Comparison of ENCODE assay signal across 8 cellular contexts in genomic region chr2:27016801-27017325, GRCh38. TPM values are rescaled to one million over a fixed set of nuclear protein-coding genes. Genes with fewer than 3 reads are reported as not detected.
A peak's percentile ranks its signal among the peaks of the same experiment; 100 is the strongest.
DNase-seq lines count a peak whose midpoint lies in the region; ATAC-seq, FAIRE-seq and TF ChIP-seq lines count a peak whose summit lies in the region.

No MANE protein-coding gene starts in this region.

- H4K20me1 ChIP-seq in keratinocyte (ENCODE audit: control insufficient read depth, extremely low read depth, insufficient read depth, low read length) = no peaks in the 10 kb centered on the region

- ATAC-seq in GM19467 (IDR thresholded peaks at IDR 0.05; ENCODE audit: unreplicated experiment) = no peak

- no peaks in the 10 kb centered on the region for H3K79me2 ChIP-seq in keratinocyte (ENCODE audit: control insufficient read depth, insufficient read depth, low read length)

- H3K9me1 ChIP-seq in keratinocyte (ENCODE audit: control insufficient read depth, extremely low read depth, insufficient read depth, low read length) = no peaks in the 10 kb centered on the region

- no peaks in the 10 kb centered on the region for H3K36me3 ChIP-seq in keratinocyte (ENCODE audit: control insufficient read depth in 2 of 2, extremely low read depth in 1 of 2, insufficient read depth in 2 of 2, low read length in 2 of 2)

- H2AFZ ChIP-seq in keratinocyte (ENCODE audit: control insufficient read depth, low read length) = no peak overlapping the region

- H3K4me3 ChIP-seq in cardiac fibroblast (replicated peaks in 1 of 2; ENCODE audit: low read depth in 2 of 2, low read length in 2 of 2) = no peak overlapping the region
- no peak overlapping the region for H3K4me3 ChIP-seq in keratinocyte (ENCODE audit: control insufficient read depth in 2 of 3, extremely low read depth in 1 of 3, insufficient read depth in 2 of 3, low read depth in 1 of 3, low read length in 3 of 3)

- no peak overlapping the region for H3K4me2 ChIP-seq in keratinocyte (ENCODE audit: control insufficient read depth, extremely low read depth, insufficient read depth, low read depth, low read length)

- no peak overlapping the region for H3K9ac ChIP-seq in keratinocyte (ENCODE audit: control insufficient read depth, extremely low read depth, insufficient read depth, low read length)

- dilution Hi-C loops in keratinocyte (cut with MboI; ENCODE audit: extremely low pct_ligation_motif_present, low sequenced_read_pairs) = no loop called here

- H3K27ac ChIP-seq in keratinocyte (ENCODE audit: control insufficient read depth, insufficient read depth, low read length) = no peak overlapping the region

- no peaks in the 10 kb centered on the region for H3K27me3 ChIP-seq in keratinocyte (ENCODE audit: control insufficient read depth, extremely low read depth, insufficient read depth, low read length)

- no peaks in the 10 kb centered on the region for H3K9me3 ChIP-seq in keratinocyte (ENCODE audit: control insufficient read depth, low read depth, low read length)

- peak; percentile 29 for DNase-seq in NOMO-1 treated with DMSO at 0.1 percent for 48 hours (lab: John Stamatoyannopoulos, UW; ENCODE audit: unreplicated experiment)
- no peak for DNase-seq in NOMO-1 treated with dmso at 0.1 percent for 144 hours (lab: John Stamatoyannopoulos, UW; ENCODE audit: unreplicated experiment)
- DNase-seq in NCI-H1417 treated with DMSO at 0.1 percent for 48 hours (lab: John Stamatoyannopoulos, UW) = peak; percentile 21
- peak; percentile 86 to 88 for DNase-seq in cardiac fibroblast (ENCODE audit: low read depth in 2 of 2)
- DNase-seq in keratinocyte (ENCODE audit: low read depth, low spot score) = no peak
- peak; percentile 35 to 36 for DNase-seq in stimulated activated CD4-positive, alpha-beta T cell treated with anti-CD3 and anti-CD28 coated beads, Interleukin-4, amount 100 ng/mL, for 4 hours

- H3K4me1 ChIP-seq in keratinocyte (ENCODE audit: control insufficient read depth, extremely low read depth, insufficient read depth, low read length) = peaks cover 13% of the 10 kb centered on the region

- TF ChIP-seq CTCF in cardiac fibroblast (IDR thresholded peaks at IDR 0.05; ENCODE audit: low read depth, low read length) = peak; percentile 69
- TF ChIP-seq CTCF in keratinocyte (optimal IDR thresholded peaks at IDR 0.05 in 1 of 3, IDR thresholded peaks at IDR 0.05 in 1 of 3, conservative IDR thresholded peaks at IDR 0.05 in 1 of 3; ENCODE audit: extremely low read depth in 1 of 3, insufficient read depth in 2 of 3, low read length in 3 of 3) = peak; percentile 68 to 69 (median 69)

- FAIRE-seq in TTC549 (lab: Jason Lieb, UNC) (peak; percentile 56), keratinocyte (lab: Jason Lieb, UNC) (peak; percentile 56)

RNA-seq across cellular contexts. Expression of gene TMEM214, which starts 15.9 kb away (rescaled TPM):
- polyA plus RNA-seq in keratinocyte = 28.7 to 65.8 TPM (median 38.0 TPM) in 3 replicates
- 20.4 TPM for polyA plus RNA-seq in keratinocyte (2011; ENCODE audit: low read depth)
- polyA plus RNA-seq in keratinocyte (2011; cell fraction: cytosol; rRNA removed) = 30.8 and 33.1 TPM in 2 replicates
- polyA plus RNA-seq in keratinocyte (2011; cell fraction: nucleus; rRNA removed) = 90.1 and 90.9 TPM in 2 replicates
- polyA plus RNA-seq in keratinocyte (2012; ENCODE audit: low replicate concordance) = 28.4 and 51.3 TPM in 2 replicates
- polyA minus RNA-seq in keratinocyte = 72.3 to 342 TPM (median 115 TPM) in 3 replicates
- polyA minus RNA-seq in keratinocyte (2011; cell fraction: cytosol; rRNA and poly(A)+ RNA removed) = 90.9 TPM
- polyA minus RNA-seq in keratinocyte (2011; cell fraction: nucleus; rRNA and poly(A)+ RNA removed) = 70.1 and 93.2 TPM in 2 replicates

RNA-seq across cellular contexts. Expression of gene AGBL5, which starts 34.6 kb away (rescaled TPM):
- 24.5 to 27.7 TPM (median 25.5 TPM) in 3 replicates for polyA plus RNA-seq in keratinocyte
- polyA plus RNA-seq in keratinocyte (2011; ENCODE audit: low read depth) = 31.7 TPM
- 26.4 and 32.9 TPM in 2 replicates for polyA plus RNA-seq in keratinocyte (2011; cell fraction: cytosol; rRNA removed)
- polyA plus RNA-seq in keratinocyte (2011; cell fraction: nucleus; rRNA removed) = 12.3 and 12.4 TPM in 2 replicates
- polyA plus RNA-seq in keratinocyte (2012; ENCODE audit: low replicate concordance) = 12.7 and 19.7 TPM in 2 replicates
- polyA minus RNA-seq in keratinocyte = 32.5 to 60.4 TPM (median 47.4 TPM) in 3 replicates
- 25.1 TPM for polyA minus RNA-seq in keratinocyte (2011; cell fraction: cytosol; rRNA and poly(A)+ RNA removed)
- 6.5 and 9.9 TPM in 2 replicates for polyA minus RNA-seq in keratinocyte (2011; cell fraction: nucleus; rRNA and poly(A)+ RNA removed)

RNA-seq across cellular contexts. Expression of gene MAPRE3, which starts 46.4 kb away (rescaled TPM):
- 12.6 to 16.5 TPM (median 15.0 TPM) in 3 replicates for polyA plus RNA-seq in keratinocyte
- 9.8 TPM for polyA plus RNA-seq in keratinocyte (2011; ENCODE audit: low read depth)
- polyA plus RNA-seq in keratinocyte (2011; cell fraction: cytosol; rRNA removed) = 14.1 and 18.2 TPM in 2 replicates
- 37.4 and 54.1 TPM in 2 replicates for polyA plus RNA-seq in keratinocyte (2011; cell fraction: nucleus; rRNA removed)
- 16.0 and 24.0 TPM in 2 replicates for polyA plus RNA-seq in keratinocyte (2012; ENCODE audit: low replicate concordance)
- polyA minus RNA-seq in keratinocyte = 9.5 to 14.1 TPM (median 11.7 TPM) in 3 replicates
- polyA minus RNA-seq in keratinocyte (2011; cell fraction: cytosol; rRNA and poly(A)+ RNA removed) = 15.5 TPM
- 7.5 and 11.4 TPM in 2 replicates for polyA minus RNA-seq in keratinocyte (2011; cell fraction: nucleus; rRNA and poly(A)+ RNA removed)

RNA-seq across cellular contexts. Expression of gene OST4, which starts 54.6 kb away (rescaled TPM):
- 393 to 636 TPM (median 541 TPM) in 3 replicates for polyA plus RNA-seq in keratinocyte
- 42.3 TPM for polyA plus RNA-seq in keratinocyte (2011; ENCODE audit: low read depth)
- 695 and 721 TPM in 2 replicates for polyA plus RNA-seq in keratinocyte (2011; cell fraction: cytosol; rRNA removed)
- polyA plus RNA-seq in keratinocyte (2011; cell fraction: nucleus; rRNA removed) = 135 and 166 TPM in 2 replicates
- polyA plus RNA-seq in keratinocyte (2012; ENCODE audit: low replicate concordance) = 473 and 536 TPM in 2 replicates
- 279 to 499 TPM (median 284 TPM) in 3 replicates for polyA minus RNA-seq in keratinocyte
- 1,244 TPM for polyA minus RNA-seq in keratinocyte (2011; cell fraction: cytosol; rRNA and poly(A)+ RNA removed)
- 34.9 and 44.1 TPM in 2 replicates for polyA minus RNA-seq in keratinocyte (2011; cell fraction: nucleus; rRNA and poly(A)+ RNA removed)

Comparison
In these comparisons a context has a peak if more than half of its experiments do, and no peak if none do; other contexts are left out.
1. DNase-seq: peak in NOMO-1 treated with DMSO at 0.1 percent for 48 hours (single experiment), NCI-H1417 treated with DMSO at 0.1 percent for 48 hours (single experiment), cardiac fibroblast (2 of 2) and stimulated activated CD4-positive, alpha-beta T cell treated with anti-CD3 and anti-CD28 coated beads, Interleukin-4, amount 100 ng/mL, for 4 hours (2 of 2); none in NOMO-1 treated with dmso at 0.1 percent for 144 hours (single experiment) and keratinocyte (single experiment).